ENCODE assay signal across 18 cellular contexts in the genomic region with DNA sequence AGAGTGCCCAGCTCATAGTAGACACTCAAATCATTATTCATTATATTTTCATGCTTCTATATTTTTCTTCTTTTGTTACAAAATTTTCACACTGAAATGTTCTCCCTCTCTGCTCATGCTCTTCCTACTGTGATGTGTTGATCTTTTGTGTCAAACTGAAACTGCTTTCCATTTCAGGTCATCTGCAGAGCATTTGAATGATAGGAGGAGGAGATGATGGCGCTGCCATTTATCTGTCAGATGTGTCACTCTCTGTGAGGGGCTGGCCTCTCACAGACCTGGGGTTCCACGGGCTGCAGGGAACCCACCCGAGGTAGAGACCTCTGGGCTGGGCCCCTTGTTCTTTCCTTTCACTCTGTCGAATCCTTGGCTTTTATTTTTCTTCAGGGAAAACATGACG. TPM values are rescaled to one million over a fixed set of nuclear protein-coding genes. Genes with fewer than 3 reads are reported as not detected.
DNase-seq lines count a peak whose midpoint lies in the region; ATAC-seq and TF ChIP-seq lines count a peak whose summit lies in the region.
"Had no signal": no experiment of that assay in that cellular context is flagged by ENCODE, and none has a peak within 500 bp of the region (broad histone marks: within the 10 kb centered on the region; RNA-seq: fewer than 3 reads in every experiment).

No MANE protein-coding gene starts in this region.

- no peak overlapping the region for H3K27ac ChIP-seq in MM.1S (ENCODE audit: low read length)
- H3K27ac ChIP-seq: ovary had no signal

- no peaks in the 10 kb centered on the region for H3K27me3 Mint-ChIP-seq in nephron (ENCODE audit: low read depth)

- no peaks in the 10 kb centered on the region for H3K4me1 ChIP-seq in MM.1S (ENCODE audit: low read length)
- H3K4me1 ChIP-seq: HAP-1 had no signal

- ATAC-seq in GM21529 (IDR thresholded peaks at IDR 0.05; ENCODE audit: unreplicated experiment) (peak; percentile 48), HG02840 (IDR thresholded peaks at IDR 0.05; ENCODE audit: low FRiP score, unreplicated experiment) (no peak), sciatic nerve (no peak), GM18909 (IDR thresholded peaks at IDR 0.05; ENCODE audit: poor library complexity, unreplicated experiment) (no peak)
- ATAC-seq: activated CD8-positive, alpha-beta T cell treated with anti-CD3 and anti-CD28 coated beads for 36 hours had no signal

- peak overlapping the region in 1 of 3 experiments; percentile 12 for H3K4me3 Mint-ChIP-seq in nephron
- H3K4me3 Mint-ChIP-seq: activated CD8-positive, alpha-beta T cell treated with anti-CD3 and anti-CD28 coated beads for 36 hours; CD4-positive, CD25-positive, alpha-beta regulatory T cell had no signal

- no peak for TF ChIP-seq CTCF in GM06990 (IDR thresholded peaks at IDR 0.05; ENCODE audit: insufficient read depth, low read length, poor library complexity, severe bottlenecking)
- no peak for TF ChIP-seq CTCF in MM.1S (IDR thresholded peaks at IDR 0.05; ENCODE audit: low read length)
- TF ChIP-seq CTCF in nephron (IDR thresholded peaks at IDR 0.05; ENCODE audit: unreplicated experiment in 3 of 3), result no peak

- DNase-seq in GM06990 (ENCODE audit: extremely low read depth, insufficient read length) (peak; percentile 20), MM.1S (no peak), AML-193 (lab: John Stamatoyannopoulos, UW) (no peak), sciatic nerve (ENCODE audit: low spot score) (no peak)
- DNase-seq: activated CD8-positive, alpha-beta T cell treated with anti-CD3 and anti-CD28 coated beads for 36 hours; activated naive CD4-positive, alpha-beta T cell; caudate nucleus; CD4-positive, CD25-positive, alpha-beta regulatory T cell; NCI-H2171; ovary; stimulated activated naive CD4-positive, alpha-beta T cell; T-helper 9 cell had no signal

- H3K9ac ChIP-seq in MM.1S (ENCODE audit: low read length), result no peak overlapping the region

- H3K9me3 Mint-ChIP-seq in nephron, result no peaks in the 10 kb centered on the region
- H3K9me3 Mint-ChIP-seq: activated CD8-positive, alpha-beta T cell treated with anti-CD3 and anti-CD28 coated beads for 36 hours; CD4-positive, CD25-positive, alpha-beta regulatory T cell had no signal

- H2AFZ ChIP-seq in MM.1S (ENCODE audit: low read length), result 0 out of 2 replicates have a peak overlapping the region, but pooled peaks have one; percentile 5

- H3K79me2 ChIP-seq in MM.1S (ENCODE audit: low read length), result no peaks in the 10 kb centered on the region

- no peaks in the 10 kb centered on the region for H3F3A ChIP-seq in MM.1S (ENCODE audit: insufficient read depth, low read length)

- intact Hi-C loops in sciatic nerve (cut with DNase I), result loop anchor here (5.0 kb wide), 1 partner anchor 97 kb away; a partner anchor contains a TSS

- peak overlapping the region; percentile 27 to 81 (median 71) for H3K27ac Mint-ChIP-seq in nephron
- H3K27ac Mint-ChIP-seq: activated CD8-positive, alpha-beta T cell treated with anti-CD3 and anti-CD28 coated beads for 36 hours; CD4-positive, CD25-positive, alpha-beta regulatory T cell had no signal

- peak overlapping the region; percentile 10; the same call in 1 of the 2 replicates for H3K4me2 ChIP-seq in MM.1S (ENCODE audit: low read depth, low read length)

- H3K36me3 Mint-ChIP-seq in nephron (ENCODE audit: low read depth), result no peaks in the 10 kb centered on the region
- H3K36me3 Mint-ChIP-seq: CD4-positive, CD25-positive, alpha-beta regulatory T cell had no signal

- H4K20me1 ChIP-seq in MM.1S (ENCODE audit: insufficient read depth, low read length), result no peaks in the 10 kb centered on the region

- H3K4me1 Mint-ChIP-seq in nephron, result peaks cover 21% of the 10 kb centered on the region

- H3K9me3 ChIP-seq in MM.1S (replicated peaks; ENCODE audit: insufficient read depth, low read length), result no peaks in the 10 kb centered on the region
- H3K9me3 ChIP-seq: HAP-1, ovary had no signal

- H3K27me3 ChIP-seq in GM06990 (replicated peaks; ENCODE audit: control insufficient read depth, insufficient read depth, low read length), result no peaks in the 10 kb centered on the region
- no peaks in the 10 kb centered on the region for H3K27me3 ChIP-seq in MM.1S (replicated peaks; ENCODE audit: insufficient read depth, low read length)
- H3K27me3 ChIP-seq: ovary had no signal

- H3K36me3 ChIP-seq in GM06990 (ENCODE audit: control insufficient read depth, insufficient read depth, low read length), result no peaks in the 10 kb centered on the region
- H3K36me3 ChIP-seq in MM.1S (replicated peaks; ENCODE audit: insufficient read depth, low read length), result no peaks in the 10 kb centered on the region
- H3K36me3 ChIP-seq: HAP-1, ovary had no signal

- H3K9me2 ChIP-seq in MM.1S (replicated peaks; ENCODE audit: insufficient read depth, low read length), result no peaks in the 10 kb centered on the region

- H3K4me3 ChIP-seq in GM06990 (replicated peaks; ENCODE audit: low read depth, low read length) (no peak overlapping the region), MM.1S (ENCODE audit: low read length) (no peak overlapping the region)
- H3K4me3 ChIP-seq: HAP-1, ovary had no signal

RNA-seq across cellular contexts. Expression of a gene that starts 41.1 kb away (rescaled TPM):
- not detected for total RNA-seq in sciatic nerve
- total RNA-seq: activated CD8-positive, alpha-beta T cell treated with anti-CD3 and anti-CD28 coated beads for 36 hours; CD4-positive, CD25-positive, alpha-beta regulatory T cell; liver; ovary had no signal

RNA-seq across cellular contexts. Expression of a gene that starts 51.5 kb away (rescaled TPM):
- not detected for total RNA-seq in sciatic nerve
- total RNA-seq: activated CD8-positive, alpha-beta T cell treated with anti-CD3 and anti-CD28 coated beads for 36 hours; CD4-positive, CD25-positive, alpha-beta regulatory T cell; liver; ovary had no signal

RNA-seq across cellular contexts. Expression of a gene that starts 59.3 kb away (rescaled TPM):
- total RNA-seq in sciatic nerve, result not detected
- total RNA-seq: activated CD8-positive, alpha-beta T cell treated with anti-CD3 and anti-CD28 coated beads for 36 hours; CD4-positive, CD25-positive, alpha-beta regulatory T cell; liver had no signal
